ENCODE assay signal across 15 cellular contexts in genomic region chr10:10910634-10911033, GRCh38.
A peak's percentile ranks its signal among the peaks of the same experiment; 100 is the strongest.
DNase-seq lines count a peak whose midpoint lies in the region; ATAC-seq and TF ChIP-seq lines count a peak whose summit lies in the region.
"Had no signal": no experiment of that assay in that cellular context is flagged by ENCODE, and none has a peak within 500 bp of the region (broad histone marks: within the 10 kb centered on the region; RNA-seq: fewer than 3 reads in every experiment).

No MANE protein-coding gene starts in this region.

- no peak for TF ChIP-seq POLR2A in esophagus squamous epithelium (IDR thresholded peaks at IDR 0.05)

- intact Hi-C loops in PC-9 (cut with micrococcal nuclease; ENCODE audit: unreplicated experiment) (loop anchor here (1.0 kb wide), 2 partner anchors 38 to 115 kb away; no protein-coding TSS in a partner anchor), esophagus squamous epithelium (cut with DNase I) (no loop called here), tibial artery (cut with DNase I; ENCODE audit: low total_unique reads) (no loop called here)
- intact Hi-C loops in activated T-helper 1 cell treated with anti-CD3 and anti-CD28 coated beads, Interleukin-12 subunit alpha, Interleukin-12 subunit beta, Interleukin-2, Interleukin-4 antibody, amounts not matched to agents 30 ng/mL and 10 ng/mL and 1 ng/mL, durations not matched to agents 14 hours and 24 hours and 36 hours (cut with micrococcal nuclease) = no loop called here

- no peaks in the 10 kb centered on the region for H3K36me3 ChIP-seq in PC-9 (ENCODE audit: low read depth)
- H3K36me3 ChIP-seq in esophagus squamous epithelium = no peaks in the 10 kb centered on the region
- H3K36me3 ChIP-seq in tibial artery = no peaks in the 10 kb centered on the region
- H3K36me3 ChIP-seq: SJSA1, thyroid gland had no signal

- no peaks in the 10 kb centered on the region for H4K20me1 ChIP-seq in PC-9 (ENCODE audit: insufficient read depth)

- H3K27me3 Mint-ChIP-seq in mesothelial cell of epicardium (ENCODE audit: low read depth) = no peaks in the 10 kb centered on the region
- H3K27me3 Mint-ChIP-seq in activated T-helper 1 cell treated with anti-CD3 and anti-CD28 coated beads, Interleukin-12 subunit alpha, Interleukin-12 subunit beta, Interleukin-2, Interleukin-4 antibody, amounts not matched to agents 30 ng/mL and 10 ng/mL and 1 ng/mL, durations not matched to agents 14 hours and 24 hours and 36 hours (ENCODE audit: insufficient read depth) = peaks cover 9% of the 10 kb centered on the region

- H3K9me2 ChIP-seq in PC-9 (ENCODE audit: insufficient read depth) = no peaks in the 10 kb centered on the region

- H3K36me3 Mint-ChIP-seq in mesothelial cell of epicardium = no peaks in the 10 kb centered on the region
- no peaks in the 10 kb centered on the region for H3K36me3 Mint-ChIP-seq in activated T-helper 1 cell treated with anti-CD3 and anti-CD28 coated beads, Interleukin-12 subunit alpha, Interleukin-12 subunit beta, Interleukin-2, Interleukin-4 antibody, amounts not matched to agents 30 ng/mL and 10 ng/mL and 1 ng/mL, durations not matched to agents 14 hours and 24 hours and 36 hours (ENCODE audit: low read depth)
- H3K36me3 Mint-ChIP-seq: memory B cell had no signal

- no peaks in the 10 kb centered on the region for H3K79me2 ChIP-seq in PC-9 (ENCODE audit: low read depth)

- H2AFZ ChIP-seq in PC-9 = no peak overlapping the region

- POLR2A ChIA-PET in PC-9 (lab: Charles Lee; ENCODE audit: unreplicated experiment) = no interaction called here

- H3K4me3 Mint-ChIP-seq in mesothelial cell of epicardium = no peak overlapping the region
- H3K4me3 Mint-ChIP-seq in activated T-helper 1 cell treated with anti-CD3 and anti-CD28 coated beads, Interleukin-12 subunit alpha, Interleukin-12 subunit beta, Interleukin-2, Interleukin-4 antibody, amounts not matched to agents 30 ng/mL and 10 ng/mL and 1 ng/mL, durations not matched to agents 14 hours and 24 hours and 36 hours = no peak overlapping the region
- H3K4me3 Mint-ChIP-seq: activated CD4-positive, alpha-beta T cell treated with anti-CD3 and anti-CD28 coated beads, Interleukin-2, amount 10 ng/mL, durations not matched to agents 24 days and 14 days; memory B cell had no signal

- TF ChIP-seq CTCF in PC-9 (conservative IDR thresholded peaks at IDR 0.05) (no peak), esophagus squamous epithelium (IDR thresholded peaks at IDR 0.05) (no peak), mesothelial cell of epicardium (IDR thresholded peaks at IDR 0.05; ENCODE audit: unreplicated experiment) (no peak), tibial artery (IDR thresholded peaks at IDR 0.05) (no peak)

- H3K4me3 ChIP-seq in PC-9 (no peak overlapping the region), esophagus squamous epithelium (no peak overlapping the region), tibial artery (no peak overlapping the region)
- H3K4me3 ChIP-seq: SJSA1, thyroid gland had no signal

- no peak for DNase-seq in PC-9
- no peak for DNase-seq in esophagus squamous epithelium (lab: John Stamatoyannopoulos, UW)
- DNase-seq in mesothelial cell of epicardium (ENCODE audit: low spot score in 2 of 2, unreplicated experiment in 2 of 2) = no peak
- no peak for DNase-seq in tibial artery
- no peak for DNase-seq in NCI-H1694 treated with DMSO at 0.1 percent for 48 hours (lab: John Stamatoyannopoulos, UW)
- no peak for DNase-seq in G401 (ENCODE audit: low spot score)
- no peak for DNase-seq in activated T-helper 1 cell treated with anti-CD3 and anti-CD28 coated beads, Interleukin-12 subunit alpha, Interleukin-12 subunit beta, Interleukin-2, Interleukin-4 antibody, amounts not matched to agents 30 ng/mL and 10 ng/mL and 1 ng/mL, durations not matched to agents 14 hours and 24 hours and 36 hours (ENCODE audit: low spot score)
- DNase-seq: activated CD4-positive, alpha-beta T cell treated with anti-CD3 and anti-CD28 coated beads, Interleukin-2, amount 10 ng/mL, durations not matched to agents 24 days and 14 days; MV-4-11; NCI-H2171 had no signal

- H3K4me1 ChIP-seq in PC-9 (replicated peaks; ENCODE audit: insufficient read depth) = peaks cover 16% of the 10 kb centered on the region
- peaks cover 0 to 19% (median 3%) of the 10 kb centered on the region in 3 donors for H3K4me1 ChIP-seq in esophagus squamous epithelium
- H3K4me1 ChIP-seq in tibial artery = peaks cover 0 to 34% (median 21%) of the 10 kb centered on the region in 4 donors

- H3K9me3 ChIP-seq in PC-9 (ENCODE audit: insufficient read depth, low read depth) (no peaks in the 10 kb centered on the region), esophagus squamous epithelium (no peaks in the 10 kb centered on the region), tibial artery (no peaks in the 10 kb centered on the region)
- H3K9me3 ChIP-seq: SJSA1, thyroid gland had no signal

- 75 to 92% methylated on average over 5 of the region's 7 CpGs for WGBS in esophagus squamous epithelium, 2 donors

- H3F3A ChIP-seq in PC-9 (ENCODE audit: insufficient read depth, low read depth) = peaks cover 3% of the 10 kb centered on the region; the same call in 1 of the 2 replicates

- no peak overlapping the region for H3K27ac ChIP-seq in PC-9
- H3K27ac ChIP-seq in esophagus squamous epithelium = peak overlapping the region; percentile 35 to 79 (median 65)
- peak overlapping the region; percentile 54 to 69 for H3K27ac ChIP-seq in tibial artery
- H3K27ac ChIP-seq: C4-2B, SJSA1 had no signal

- in situ Hi-C loops in G401 (cut with HindIII; ENCODE audit: low sequenced_read_pairs) = no loop called here

- ATAC-seq in HG02973 (IDR thresholded peaks at IDR 0.05; ENCODE audit: unreplicated experiment) = no peak

- peak overlapping the region; percentile 99 for H3K27ac Mint-ChIP-seq in mesothelial cell of epicardium
- H3K27ac Mint-ChIP-seq in activated T-helper 1 cell treated with anti-CD3 and anti-CD28 coated beads, Interleukin-12 subunit alpha, Interleukin-12 subunit beta, Interleukin-2, Interleukin-4 antibody, amounts not matched to agents 30 ng/mL and 10 ng/mL and 1 ng/mL, durations not matched to agents 14 hours and 24 hours and 36 hours = no peak overlapping the region
- H3K27ac Mint-ChIP-seq: activated CD4-positive, alpha-beta T cell treated with anti-CD3 and anti-CD28 coated beads, Interleukin-2, amount 10 ng/mL, durations not matched to agents 24 days and 14 days; memory B cell had no signal

- CTCF ChIA-PET in PC-9 (lab: Charles Lee) = no interaction called here

- no TSS peak for BruUV-seq in PC-9 (replicated peaks; lab: Mats Ljungman, UMichigan)

- H3K27me3 ChIP-seq in PC-9 (ENCODE audit: insufficient read depth, low read depth) = no peaks in the 10 kb centered on the region
- no peaks in the 10 kb centered on the region for H3K27me3 ChIP-seq in esophagus squamous epithelium
- H3K27me3 ChIP-seq in tibial artery = no peaks in the 10 kb centered on the region
- H3K27me3 ChIP-seq: thyroid gland had no signal

- no peaks in the 10 kb centered on the region for H3K9me3 Mint-ChIP-seq in mesothelial cell of epicardium
- no peaks in the 10 kb centered on the region for H3K9me3 Mint-ChIP-seq in activated T-helper 1 cell treated with anti-CD3 and anti-CD28 coated beads, Interleukin-12 subunit alpha, Interleukin-12 subunit beta, Interleukin-2, Interleukin-4 antibody, amounts not matched to agents 30 ng/mL and 10 ng/mL and 1 ng/mL, durations not matched to agents 14 hours and 24 hours and 36 hours
- H3K9me3 Mint-ChIP-seq: activated CD4-positive, alpha-beta T cell treated with anti-CD3 and anti-CD28 coated beads, Interleukin-2, amount 10 ng/mL, durations not matched to agents 24 days and 14 days had no signal

- peaks cover 27% of the 10 kb centered on the region for H3K4me1 Mint-ChIP-seq in mesothelial cell of epicardium
- no peaks in the 10 kb centered on the region for H3K4me1 Mint-ChIP-seq in activated T-helper 1 cell treated with anti-CD3 and anti-CD28 coated beads, Interleukin-12 subunit alpha, Interleukin-12 subunit beta, Interleukin-2, Interleukin-4 antibody, amounts not matched to agents 30 ng/mL and 10 ng/mL and 1 ng/mL, durations not matched to agents 14 hours and 24 hours and 36 hours (ENCODE audit: low read depth)
- H3K4me1 Mint-ChIP-seq: memory B cell had no signal

- peak overlapping the region; percentile 74 for H3K4me2 ChIP-seq in PC-9
